ENCODE assay signal across 24 cellular contexts in genomic region chr3:63032876-63033275, GRCh38.
DNase-seq lines count a peak whose midpoint lies in the region; ATAC-seq, FAIRE-seq and TF ChIP-seq lines count a peak whose summit lies in the region.
"Had no signal": no experiment of that assay in that cellular context is flagged by ENCODE, and none has a peak within 500 bp of the region (broad histone marks: within the 10 kb centered on the region; RNA-seq: fewer than 3 reads in every experiment).

No MANE protein-coding gene starts in this region.

- H3K9me3 Mint-ChIP-seq in astrocyte (ENCODE audit: unreplicated experiment): no peaks in the 10 kb centered on the region
- peaks cover 0 to 14% (median 2%) of the 10 kb centered on the region in 9 donors for H3K9me3 Mint-ChIP-seq in naive thymus-derived CD8-positive, alpha-beta T cell
- H3K9me3 Mint-ChIP-seq: GM23338 had no signal

- no peaks in the 10 kb centered on the region for H3K27me3 ChIP-seq in astrocyte (ENCODE audit: insufficient read depth, low read length)
- H3K27me3 ChIP-seq: BE2C; BLaER1 treated with 17β-estradiol and CSF1 and Interleukin-3, amounts not matched to agents 10 nM and 100 nM had no signal

- no peaks in the 10 kb centered on the region for H3K27me3 Mint-ChIP-seq in astrocyte (ENCODE audit: low read depth, unreplicated experiment)
- peaks cover 0 to 2% (median 0%) of the 10 kb centered on the region in 5 donors for H3K27me3 Mint-ChIP-seq in naive thymus-derived CD8-positive, alpha-beta T cell
- H3K27me3 Mint-ChIP-seq: CD4-positive, alpha-beta T cell; CD8-positive, alpha-beta memory T cell had no signal

- H3K9me3 ChIP-seq in astrocyte (ENCODE audit: insufficient read depth, low read depth, low read length): no peaks in the 10 kb centered on the region
- H3K9me3 ChIP-seq: BE2C; BLaER1 treated with 17β-estradiol and CSF1 and Interleukin-3, amounts not matched to agents 10 nM and 100 nM; HAP-1 had no signal

- no peak overlapping the region for H3K27ac ChIP-seq in astrocyte (ENCODE audit: low read depth, low read length)
- H3K27ac ChIP-seq: 22Rv1; BLaER1 treated with 17β-estradiol and CSF1 and Interleukin-3, amounts not matched to agents 10 nM and 100 nM had no signal

- H2AFZ ChIP-seq in astrocyte (ENCODE audit: low read depth, low read length): no peak overlapping the region
- H2AFZ ChIP-seq: GM23338 had no signal

- H3K4me3 Mint-ChIP-seq in astrocyte (ENCODE audit: unreplicated experiment): no peak overlapping the region
- no peak overlapping the region for H3K4me3 Mint-ChIP-seq in naive thymus-derived CD8-positive, alpha-beta T cell
- H3K4me3 Mint-ChIP-seq: CD14-positive monocyte; CD4-positive, alpha-beta T cell; CD8-positive, alpha-beta memory T cell; GM23338 had no signal

- FAIRE-seq in astrocyte (lab: Jason Lieb, UNC): no peak
- FAIRE-seq: A204.1, D721Med, GM12891, GM18507 had no signal

- no peaks in the 10 kb centered on the region for H3K79me2 ChIP-seq in astrocyte (ENCODE audit: insufficient read depth, low read length)

- no peak overlapping the region for H3K4me2 ChIP-seq in astrocyte (ENCODE audit: low read length)
- H3K4me2 ChIP-seq: BLaER1 treated with 17β-estradiol and CSF1 and Interleukin-3, amounts not matched to agents 10 nM and 100 nM; GM23338 had no signal

- H4K20me1 ChIP-seq in astrocyte (ENCODE audit: insufficient read depth, low read length): no peaks in the 10 kb centered on the region
- H4K20me1 ChIP-seq: BLaER1 treated with 17β-estradiol and CSF1 and Interleukin-3, amounts not matched to agents 10 nM and 100 nM had no signal

- no peak for ATAC-seq in GM19328 (IDR thresholded peaks at IDR 0.05; ENCODE audit: unreplicated experiment)
- ATAC-seq in HG02840 (IDR thresholded peaks at IDR 0.05; ENCODE audit: low FRiP score, unreplicated experiment): no peak
- no peak for ATAC-seq in naive thymus-derived CD8-positive, alpha-beta T cell
- no peak for ATAC-seq in HG02852 (IDR thresholded peaks at IDR 0.05; ENCODE audit: unreplicated experiment)
- ATAC-seq: GM23338 had no signal

- no peak overlapping the region for H3K9ac ChIP-seq in astrocyte (ENCODE audit: low read length)
- H3K9ac ChIP-seq: BLaER1 treated with 17β-estradiol and CSF1 and Interleukin-3, amounts not matched to agents 10 nM and 100 nM had no signal

- peak; percentile 44 for DNase-seq in AG10803 (ENCODE audit: low read depth)
- peak; percentile 58 for DNase-seq in HCEC 1CT
- peak; percentile 15 for DNase-seq in astrocyte (ENCODE audit: low read depth)
- DNase-seq in fibroblast of mammary gland (ENCODE audit: low read depth): peak; percentile 20
- DNase-seq in naive thymus-derived CD8-positive, alpha-beta T cell: no peak
- DNase-seq: AML-193; BE2C; CD4-positive, alpha-beta T cell; CD8-positive, alpha-beta memory T cell; DMS 273 treated with DMSO at 0.1 percent for 48 hours; DMS79; GF-D8 had no signal

- H3K4me1 Mint-ChIP-seq in astrocyte (ENCODE audit: low read depth, unreplicated experiment): no peaks in the 10 kb centered on the region
- H3K4me1 Mint-ChIP-seq in naive thymus-derived CD8-positive, alpha-beta T cell: no peaks in the 10 kb centered on the region
- H3K4me1 Mint-ChIP-seq: CD14-positive monocyte; CD8-positive, alpha-beta memory T cell had no signal

- no peak for TF ChIP-seq CTCF in AG10803 (conservative IDR thresholded peaks at IDR 0.05; ENCODE audit: low read length)
- no peak for TF ChIP-seq CTCF in astrocyte (IDR thresholded peaks at IDR 0.05; ENCODE audit: insufficient read depth, low read depth, low read length)
- TF ChIP-seq CTCF in fibroblast of mammary gland (conservative IDR thresholded peaks at IDR 0.05; ENCODE audit: control insufficient read depth, insufficient read depth, low read depth, low read length): no peak

- H3K36me3 Mint-ChIP-seq in astrocyte (ENCODE audit: low read depth, unreplicated experiment): no peaks in the 10 kb centered on the region
- no peaks in the 10 kb centered on the region for H3K36me3 Mint-ChIP-seq in naive thymus-derived CD8-positive, alpha-beta T cell
- H3K36me3 Mint-ChIP-seq: CD14-positive monocyte; CD8-positive, alpha-beta memory T cell had no signal

- no peaks in the 10 kb centered on the region for H3K36me3 ChIP-seq in astrocyte (ENCODE audit: insufficient read depth, low read length)
- H3K36me3 ChIP-seq: BE2C; BLaER1 treated with 17β-estradiol and CSF1 and Interleukin-3, amounts not matched to agents 10 nM and 100 nM; HAP-1 had no signal

- H3K27ac Mint-ChIP-seq in astrocyte (ENCODE audit: unreplicated experiment): no peak overlapping the region
- no peak overlapping the region for H3K27ac Mint-ChIP-seq in naive thymus-derived CD8-positive, alpha-beta T cell
- H3K27ac Mint-ChIP-seq: CD14-positive monocyte; CD4-positive, alpha-beta T cell; CD8-positive, alpha-beta memory T cell; GM23338 had no signal

- H3K4me1 ChIP-seq in astrocyte (ENCODE audit: insufficient read depth, low read length): no peaks in the 10 kb centered on the region
- H3K4me1 ChIP-seq: HAP-1 had no signal

- H3K4me3 ChIP-seq in AG10803 (ENCODE audit: low read length) (no peak overlapping the region), astrocyte (ENCODE audit: insufficient read depth, low read depth, low read length) (no peak overlapping the region), fibroblast of mammary gland (ENCODE audit: control insufficient read depth, low read depth, low read length) (no peak overlapping the region)
- H3K4me3 ChIP-seq: BLaER1 treated with 17β-estradiol and CSF1 and Interleukin-3, amounts not matched to agents 10 nM and 100 nM; GM23338; HAP-1 had no signal

- POLR2A ChIA-PET in naive thymus-derived CD8-positive, alpha-beta T cell (lab: Charles Lee): no interaction called here

Comparison
In these comparisons a context has a peak if more than half of its experiments do, and no peak if none do; other contexts are left out.
1. DNase-seq: peak in AG10803 (single experiment), HCEC 1CT (single experiment), astrocyte (single experiment) and fibroblast of mammary gland (single experiment); none in naive thymus-derived CD8-positive, alpha-beta T cell (0 of 10).